In the genomic region with DNA sequence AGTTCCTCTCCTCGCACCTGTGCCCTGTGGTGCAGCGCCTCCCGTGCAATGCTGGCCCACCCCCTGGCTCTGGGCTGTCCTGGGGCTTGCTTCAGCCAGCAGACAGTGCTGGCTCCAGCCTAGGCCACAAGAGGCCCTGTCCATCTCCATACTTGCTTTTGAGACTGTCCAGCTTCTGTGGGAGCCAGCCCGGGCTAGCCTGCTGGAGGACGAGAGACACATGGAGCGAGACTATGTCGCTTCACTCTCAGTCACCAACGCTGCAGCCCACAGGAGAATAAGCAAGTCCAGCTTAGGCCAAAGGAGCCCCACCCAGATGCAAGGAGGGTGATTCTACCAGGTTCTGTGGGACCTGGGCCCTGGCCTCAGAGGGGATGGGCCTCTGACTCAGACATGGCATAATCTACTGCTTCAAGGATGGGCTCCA, we compare ENCODE assay signal across 14 cellular contexts.
DNase-seq lines count a peak whose midpoint lies in the region; ATAC-seq, FAIRE-seq and TF ChIP-seq lines count a peak whose summit lies in the region.
"Had no signal": no experiment of that assay in that cellular context is flagged by ENCODE, and none has a peak within 500 bp of the region (broad histone marks: within the 10 kb centered on the region; RNA-seq: fewer than 3 reads in every experiment).

No MANE protein-coding gene starts in this region.

- CTCF ChIA-PET in HepG2 (lab: Yijun Ruan, JAX; ENCODE audit: low intra/inter-chr PET ratio, low total read pairs), result no interaction called here

- H3K4me1 ChIP-seq in right cardiac atrium (ENCODE audit: control insufficient read depth, insufficient read depth, low read length) (no peaks in the 10 kb centered on the region), right atrium auricular region (no peaks in the 10 kb centered on the region), HepG2 (ENCODE audit: insufficient read depth, low read length) (peaks cover 5% of the 10 kb centered on the region)
- H3K4me1 ChIP-seq: A549, BE2C had no signal

- DNase-seq in right cardiac atrium, result peak in 2 of 3 donors; percentile 51 to 68
- DNase-seq in right atrium auricular region (ENCODE audit: low spot score), result no peak
- no peak for DNase-seq in HepG2 (ENCODE audit: low spot score)
- DNase-seq in type B pancreatic cell (ENCODE audit: extremely low spot score, unreplicated experiment), result peak; percentile 50
- no peak for DNase-seq in effector CD8-positive, alpha-beta T cell (lab: John Stamatoyannopoulos, UW)
- DNase-seq: BE2C; CD4-positive, alpha-beta memory T cell; DMS79; GOT3 had no signal

- no peak for TF ChIP-seq EP300 in HepG2 (IDR thresholded peaks at IDR 0.05; ENCODE audit: low read depth in 2 of 2, low read length in 2 of 2)
- TF ChIP-seq EP300 in HepG2 (CRISPR knock-in tag; IDR thresholded peaks at IDR 0.05; ENCODE audit: borderline replicate concordance), result no peak

- ATAC-seq in right cardiac atrium, result peak in 1 of 2 donors; percentile 78
- 0 out of 3 replicates have a peak, but pooled peaks have one; percentile 44 for ATAC-seq in HepG2
- ATAC-seq in GM21786 (IDR thresholded peaks at IDR 0.05; ENCODE audit: unreplicated experiment), result no peak
- ATAC-seq: A549, GM12878 had no signal

- H3K36me3 Mint-ChIP-seq in type B pancreatic cell, result no peaks in the 10 kb centered on the region
- H3K36me3 Mint-ChIP-seq: CD4-positive, alpha-beta memory T cell had no signal

- no peaks in the 10 kb centered on the region for H3K9me3 Mint-ChIP-seq in type B pancreatic cell

- TF ChIP-seq CTCF in right atrium auricular region (IDR thresholded peaks at IDR 0.05), result no peak
- no peak for TF ChIP-seq CTCF in HepG2 (CRISPR knock-in tag; IDR thresholded peaks at IDR 0.05)
- TF ChIP-seq CTCF in type B pancreatic cell (conservative IDR thresholded peaks at IDR 0.05), result no peak

- no peak overlapping the region for H3K4me2 ChIP-seq in HepG2 (ENCODE audit: low read depth, low read length)
- H3K4me2 ChIP-seq: A549 had no signal

- H3K27ac ChIP-seq in right cardiac atrium (ENCODE audit: low read length) (no peak overlapping the region), right atrium auricular region (no peak overlapping the region), HepG2 (ENCODE audit: extremely low read length, insufficient read depth, low read length) (no peak overlapping the region)
- H3K27ac ChIP-seq: A549, C4-2B had no signal

- in situ Hi-C loops in HepG2 (cut with HindIII; ENCODE audit: extremely low pct_ligation_motif_present, low pct_unique_long_range_greater_than_20kb), result no loop called here

- H3K4me3 Mint-ChIP-seq in type B pancreatic cell, result no peak overlapping the region
- H3K4me3 Mint-ChIP-seq: CD4-positive, alpha-beta memory T cell had no signal

- H3K27ac Mint-ChIP-seq in type B pancreatic cell, result no peak overlapping the region
- H3K27ac Mint-ChIP-seq: CD4-positive, alpha-beta memory T cell had no signal

- no peak overlapping the region for H3K9ac ChIP-seq in HepG2 (ENCODE audit: insufficient read depth, low read depth, low read length)

- no peaks in the 10 kb centered on the region for H3K9me3 ChIP-seq in right cardiac atrium (ENCODE audit: control insufficient read depth, low read length)
- no peaks in the 10 kb centered on the region for H3K9me3 ChIP-seq in right atrium auricular region
- H3K9me3 ChIP-seq in HepG2 (ENCODE audit: low read length), result no peaks in the 10 kb centered on the region
- H3K9me3 ChIP-seq: A549, BE2C, HAP-1 had no signal

- H3K27me3 Mint-ChIP-seq in type B pancreatic cell, result peaks cover 22% of the 10 kb centered on the region

- TF ChIP-seq RAD21 in HepG2 (CRISPR knock-in tag; IDR thresholded peaks at IDR 0.05), result no peak

- no TSS peak for BruUV-seq in HepG2 (replicated peaks; lab: Mats Ljungman, UMichigan)

- POLR2A ChIA-PET in HepG2 (lab: Yijun Ruan, JAX), result interaction anchor here (2.0 kb wide), 1 partner anchor 8 kb away, joined by 7 read pairs; no protein-coding TSS in a partner anchor

- H3K27me3 ChIP-seq in right cardiac atrium (ENCODE audit: control insufficient read depth, insufficient read depth), result no peaks in the 10 kb centered on the region
- no peaks in the 10 kb centered on the region for H3K27me3 ChIP-seq in right atrium auricular region
- H3K27me3 ChIP-seq in HepG2 (ENCODE audit: control insufficient read depth in 1 of 2, insufficient read depth in 2 of 2, low read length in 2 of 2), result peaks cover 4 to 30% of the 10 kb centered on the region in 2 experiments; a peak in 4 of 5 replicates
- H3K27me3 ChIP-seq: BE2C had no signal

- WGBS in right cardiac atrium, result 71% methylated on average over 8 of the region's 8 CpGs
- WGBS in HepG2 (ENCODE audit: low lambda C conversion rate), result 27% methylated on average over 2 of the region's 8 CpGs

- no peak for FAIRE-seq in HepG2 (lab: Jason Lieb, UNC)
- FAIRE-seq: A549, GM12878 had no signal

- intact Hi-C loops in right cardiac atrium (cut with DNase I) (no loop called here), HepG2 (cut with micrococcal nuclease; ENCODE audit: unreplicated experiment) (no loop called here)

- no peak overlapping the region for H2AFZ ChIP-seq in HepG2 (ENCODE audit: low read length)

- no peaks in the 10 kb centered on the region for H3K79me2 ChIP-seq in HepG2 (ENCODE audit: insufficient read depth, low read length)

- no peaks in the 10 kb centered on the region for H4K20me1 ChIP-seq in HepG2 (ENCODE audit: insufficient read depth, low read length)

- H3K36me3 ChIP-seq in right atrium auricular region (no peaks in the 10 kb centered on the region), HepG2 (replicated peaks in 1 of 2; ENCODE audit: control insufficient read depth in 1 of 2, insufficient read depth in 2 of 2, low read length in 2 of 2) (no peaks in the 10 kb centered on the region)
- H3K36me3 ChIP-seq: BE2C, HAP-1 had no signal

- TF ChIP-seq POLR2A in HepG2 (IDR thresholded peaks at IDR 0.05; ENCODE audit: insufficient read depth in 1 of 2, low read depth in 2 of 2, low read length in 2 of 2), result no peak

- H3K4me3 ChIP-seq in right cardiac atrium (ENCODE audit: low read length) (no peak overlapping the region), right atrium auricular region (no peak overlapping the region), HepG2 (replicated peaks in 1 of 3; ENCODE audit: insufficient read depth in 1 of 3, low read depth in 2 of 3, low read length in 3 of 3) (no peak overlapping the region)
- H3K4me3 ChIP-seq: A549, GM12878, HAP-1 had no signal

- H3K4me1 Mint-ChIP-seq in type B pancreatic cell (ENCODE audit: unreplicated experiment), result no peaks in the 10 kb centered on the region
- H3K4me1 Mint-ChIP-seq: CD4-positive, alpha-beta memory T cell had no signal

TF ChIP-seq in HepG2, 621 proteins besides CTCF, POLR2A, EP300 and RAD21:
- TF ChIP-seq TAF1 (CRISPR knock-in tag; IDR thresholded peaks at IDR 0.05), result no peak
- TF ChIP-seq ARNT (IDR thresholded peaks at IDR 0.05), result no peak
- no peak for TF ChIP-seq EEA1 (CRISPR knock-in tag; IDR thresholded peaks at IDR 0.05; ENCODE audit: borderline replicate concordance)

Comparison
In these comparisons a context has a peak if more than half of its experiments do, and no peak if none do; other contexts are left out.
1. DNase-seq: peak in right cardiac atrium (2 of 3) and type B pancreatic cell (single experiment); none in right atrium auricular region (single experiment), HepG2 (single experiment) and effector CD8-positive, alpha-beta T cell (single experiment).